In genomic region chr15:22253676-22254408, GRCh38 we compare ENCODE assay signal across 10 cellular contexts.
DNase-seq lines count a peak whose midpoint lies in the region; ATAC-seq and TF ChIP-seq lines count a peak whose summit lies in the region.
"Had no signal": no experiment of that assay in that cellular context is flagged by ENCODE, and none has a peak within 500 bp of the region (broad histone marks: within the 10 kb centered on the region; RNA-seq: fewer than 3 reads in every experiment).

No MANE protein-coding gene starts in this region.

- H3K27ac ChIP-seq in upper lobe of left lung (no peak overlapping the region), A673 (ENCODE audit: low read depth, low read length, poor library complexity, severe bottlenecking) (no peak overlapping the region), sigmoid colon (no peak overlapping the region)
- H3K27ac ChIP-seq: SJSA1, suprapubic skin had no signal

- H3K9me3 ChIP-seq in Loucy (ENCODE audit: insufficient read depth, low read depth, low read length) (no peaks in the 10 kb centered on the region), upper lobe of left lung (peaks cover 0 to 13% (median 0%) of the 10 kb centered on the region in 4 donors), A673 (ENCODE audit: low read depth, low read length, poor library complexity, severe bottlenecking) (peaks cover 76% of the 10 kb centered on the region), sigmoid colon (peaks cover 0 to 13% (median 0%) of the 10 kb centered on the region in 4 donors)
- H3K9me3 ChIP-seq: SJSA1 had no signal

- ATAC-seq in Right ventricle myocardium inferior (peak; percentile 28), left ventricle myocardium superior (no peak), HG02678 (IDR thresholded peaks at IDR 0.05; ENCODE audit: unreplicated experiment) (peak; percentile 76), upper lobe of left lung (ENCODE audit: low FRiP score in 2 of 2) (peak; percentile 9 to 20)

- H3K36me3 ChIP-seq in Loucy (ENCODE audit: insufficient read depth, low read length): no peaks in the 10 kb centered on the region
- H3K36me3 ChIP-seq in upper lobe of left lung: no peaks in the 10 kb centered on the region
- no peaks in the 10 kb centered on the region for H3K36me3 ChIP-seq in A673 (ENCODE audit: insufficient read depth, low read length, poor library complexity, severe bottlenecking)
- no peaks in the 10 kb centered on the region for H3K36me3 ChIP-seq in sigmoid colon
- H3K36me3 ChIP-seq: SJSA1, suprapubic skin had no signal

- H3K9me2 ChIP-seq in Loucy (replicated peaks; ENCODE audit: low read depth, low read length): no peaks in the 10 kb centered on the region

- WGBS in upper lobe of left lung, 2 donors: 60 to 61% methylated on average over 5 to 8 of the region's 8 CpGs
- 56 to 59% methylated on average over 8 of the region's 8 CpGs for WGBS in sigmoid colon, 2 donors

- H3K4me1 ChIP-seq in Loucy (ENCODE audit: insufficient read depth, low read length, poor library complexity, severe bottlenecking) (peaks cover 15% of the 10 kb centered on the region), upper lobe of left lung (peaks cover 0 to 9% (median 0%) of the 10 kb centered on the region in 4 donors), A673 (ENCODE audit: insufficient read depth, low read length, poor library complexity, severe bottlenecking) (no peaks in the 10 kb centered on the region), sigmoid colon (no peaks in the 10 kb centered on the region)
- H3K4me1 ChIP-seq: SJSA1, suprapubic skin had no signal

- peak overlapping the region; percentile 20 for H3K4me3 ChIP-seq in Loucy (ENCODE audit: low read length, poor library complexity, severe bottlenecking)
- H3K4me3 ChIP-seq in upper lobe of left lung: no peak overlapping the region
- no peak overlapping the region for H3K4me3 ChIP-seq in A673 (ENCODE audit: low read depth, low read length, poor library complexity, severe bottlenecking)
- no peak overlapping the region for H3K4me3 ChIP-seq in sigmoid colon
- H3K4me3 ChIP-seq: SJSA1, suprapubic skin had no signal

- TF ChIP-seq POLR2A in upper lobe of left lung (IDR thresholded peaks at IDR 0.05) (no peak), sigmoid colon (IDR thresholded peaks at IDR 0.05) (no peak)

- no TSS peak for BruUV-seq in A673 (replicated peaks; lab: Mats Ljungman, UMichigan)

- CTCF ChIA-PET in A673 (lab: Charles Lee): no interaction called here

- DNase-seq in Right ventricle myocardium inferior (ENCODE audit: missing footprints) (no peak), left ventricle myocardium superior (no peak), upper lobe of left lung (no peak), A673 (ENCODE audit: low spot score) (no peak), NCI-H82 (lab: John Stamatoyannopoulos, UW) (no peak), sigmoid colon (no peak)

- no peaks in the 10 kb centered on the region for H3K79me2 ChIP-seq in Loucy (ENCODE audit: insufficient read depth, low read length)

- no peaks in the 10 kb centered on the region for H4K20me1 ChIP-seq in Loucy (ENCODE audit: insufficient read depth, low read length, poor library complexity, severe bottlenecking)

- no peaks in the 10 kb centered on the region for H3F3A ChIP-seq in Loucy (ENCODE audit: low read depth)

- intact Hi-C loops in Right ventricle myocardium inferior (cut with DNase I) (no loop called here), left ventricle myocardium superior (cut with micrococcal nuclease) (no loop called here), A673 (cut with micrococcal nuclease; ENCODE audit: unreplicated experiment) (no loop called here), sigmoid colon (cut with DNase I) (no loop called here)

- POLR2A ChIA-PET in A673 (lab: Charles Lee; ENCODE audit: low non-redundant PET): no interaction called here

- no peak for TF ChIP-seq EP300 in upper lobe of left lung (IDR thresholded peaks at IDR 0.05)
- no peak for TF ChIP-seq EP300 in sigmoid colon (IDR thresholded peaks at IDR 0.05)

- no peak overlapping the region for H2AFZ ChIP-seq in Loucy (ENCODE audit: low read length)

- no peaks in the 10 kb centered on the region for H3K27me3 ChIP-seq in Loucy (ENCODE audit: insufficient read depth, low read length, poor library complexity, severe bottlenecking)
- H3K27me3 ChIP-seq in upper lobe of left lung: no peaks in the 10 kb centered on the region
- H3K27me3 ChIP-seq in A673 (replicated peaks; ENCODE audit: insufficient read depth, low read depth, low read length, poor library complexity): no peaks in the 10 kb centered on the region
- no peaks in the 10 kb centered on the region for H3K27me3 ChIP-seq in sigmoid colon
- H3K27me3 ChIP-seq: SJSA1, suprapubic skin had no signal

- H3K9ac ChIP-seq in Loucy (ENCODE audit: low read depth, low read length, poor library complexity, severe bottlenecking): no peak overlapping the region

- TF ChIP-seq CTCF in Loucy (conservative IDR thresholded peaks at IDR 0.05; ENCODE audit: low read length) (no peak), upper lobe of left lung (IDR thresholded peaks at IDR 0.05) (no peak), A673 (conservative IDR thresholded peaks at IDR 0.05; ENCODE audit: low read depth, low read length) (no peak), sigmoid colon (IDR thresholded peaks at IDR 0.05) (no peak)

- H3K4me2 ChIP-seq in Loucy (ENCODE audit: low read depth, low read length, poor library complexity, severe bottlenecking): peak overlapping the region; percentile 63
